31 cellular contexts compared by ENCODE assay signal in the genomic region with DNA sequence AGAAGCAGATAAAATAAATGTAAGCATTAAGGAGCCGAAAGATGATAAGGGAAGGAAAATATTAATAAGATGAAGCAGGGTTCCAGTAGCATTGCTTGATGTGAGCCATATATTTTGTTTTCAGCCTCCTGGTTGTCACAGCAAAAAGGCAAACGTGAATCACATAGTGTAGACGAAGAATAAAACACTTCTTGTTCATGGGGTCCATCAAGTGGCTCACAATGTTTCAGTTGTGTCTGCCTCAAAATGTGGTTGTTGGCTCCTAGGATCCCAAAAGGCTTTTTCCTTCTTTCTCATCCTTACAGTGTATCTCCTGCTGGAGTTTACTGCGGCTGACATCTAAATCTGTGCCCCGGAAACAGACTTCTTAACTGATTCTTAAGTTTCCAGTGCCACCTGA.
"Had no signal": no experiment of that assay in that cellular context is flagged by ENCODE, and none has a peak within 500 bp of the region (broad histone marks: within the 10 kb centered on the region; RNA-seq: fewer than 3 reads in every experiment).

No MANE protein-coding gene starts in this region.

- H3K27ac Mint-ChIP-seq: activated CD4-positive, alpha-beta T cell treated with anti-CD3 and anti-CD28 coated beads, Interleukin-2, amount 10 ng/mL, durations not matched to agents 24 days and 14 days; activated CD8-positive, alpha-beta T cell treated with anti-CD3 and anti-CD28 coated beads for 36 hours; activated naive CD4-positive, alpha-beta T cell treated with anti-CD3 and anti-CD28 coated beads, Interleukin-2, amount 50 U/mL, for 24 hours; activated naive CD8-positive, alpha-beta T cell treated with anti-CD3 and anti-CD28 coated beads, Interleukin-2, amount 50 U/mL, for 24 hours; activated T-helper 2 cell treated with anti-CD3 and anti-CD28 coated beads, Interferon-gamma antibody, Interleukin-2, Interleukin-4, amounts not matched to agents 10 μg/mL and 5 μg/mL and 100 μg/mL, durations not matched to agents 14 hours and 24 hours and 36 hours; naive B cell; stimulated activated effector memory CD8-positive, alpha-beta T cell treated with anti-CD3 and anti-CD28 coated beads, Interleukin-12 subunit alpha, Interleukin-12 subunit beta, amount 100 ng/mL, for 72 hours; stimulated activated naive CD8-positive, alpha-beta T cell treated with anti-CD3 and anti-CD28 coated beads, Interleukin-15, Interleukin-2, amounts not matched to agents 100 ng/mL and 50 ng/mL, for 24 hours; T-helper 1 cell treated with Interleukin-12 subunit alpha and Interleukin-12 subunit beta and Interleukin-4 antibody, amounts not matched to agents 30 μg/mL and 1 μg/mL, for 36 hours; type B pancreatic cell had no signal

- FAIRE-seq: bronchial epithelial cell, endometrium, TTC549 had no signal

- H3K4me1 Mint-ChIP-seq: activated naive CD8-positive, alpha-beta T cell treated with anti-CD3 and anti-CD28 coated beads, Interleukin-2, amount 50 U/mL, for 24 hours; central memory CD8-positive, alpha-beta T cell; naive B cell; stimulated activated effector memory CD8-positive, alpha-beta T cell treated with anti-CD3 and anti-CD28 coated beads, Interleukin-12 subunit alpha, Interleukin-12 subunit beta, amount 100 ng/mL, for 72 hours had no signal

- H3K4me3 ChIP-seq: gastrocnemius medialis, skin epidermis, thoracic aorta, uterus had no signal

- DNase-seq: activated CD4-positive, alpha-beta T cell treated with anti-CD3 and anti-CD28 coated beads, Interleukin-2, amount 10 ng/mL, durations not matched to agents 24 days and 14 days; activated CD4-positive, CD25-positive, alpha-beta regulatory T cell treated with anti-CD3 and anti-CD28 coated beads, Interleukin-2, amount 50 U/mL, for 72 hours; activated CD8-positive, alpha-beta T cell treated with anti-CD3 and anti-CD28 coated beads for 36 hours; activated naive CD8-positive, alpha-beta T cell treated with anti-CD3 and anti-CD28 coated beads, Interleukin-2, amount 50 U/mL, for 24 hours; activated T-cell treated with anti-CD3 and anti-CD28 coated beads, Interleukin-2, amount 50 U/mL, for 48 hours; amygdala; effector CD8-positive, alpha-beta T cell; gastrocnemius medialis; glutamatergic neuron; islet precursor cell; left ventricle myocardium superior; naive B cell; stimulated activated CD4-positive, alpha-beta T cell treated with anti-CD3 and anti-CD28 coated beads, Interleukin-4, amount 100 ng/mL, for 24 hours; SW 1271; T-helper 9 cell; uterus; WERI-Rb-1 had no signal

- H3K36me3 ChIP-seq: uterus had no signal

- H3K27ac ChIP-seq: thoracic aorta, WERI-Rb-1 had no signal

- H3K27me3 ChIP-seq: gastrocnemius medialis, uterus had no signal

- ATAC-seq: activated CD8-positive, alpha-beta T cell treated with anti-CD3 and anti-CD28 coated beads for 36 hours; activated naive CD8-positive, alpha-beta T cell treated with anti-CD3 and anti-CD28 coated beads, Interleukin-2, amount 50 U/mL, for 24 hours; gastrocnemius medialis; left ventricle myocardium superior; sciatic nerve; stimulated activated effector memory CD8-positive, alpha-beta T cell treated with anti-CD3 and anti-CD28 coated beads, Interleukin-12 subunit alpha, Interleukin-12 subunit beta, amount 100 ng/mL, for 72 hours had no signal

- H3K27me3 Mint-ChIP-seq: activated CD4-positive, alpha-beta T cell treated with anti-CD3 and anti-CD28 coated beads, Interleukin-2, amount 10 ng/mL, durations not matched to agents 24 days and 14 days; activated CD8-positive, alpha-beta T cell treated with anti-CD3 and anti-CD28 coated beads for 36 hours; activated naive CD4-positive, alpha-beta T cell treated with anti-CD3 and anti-CD28 coated beads, Interleukin-2, amount 50 U/mL, for 24 hours; activated naive CD8-positive, alpha-beta T cell treated with anti-CD3 and anti-CD28 coated beads, Interleukin-2, amount 50 U/mL, for 24 hours; central memory CD8-positive, alpha-beta T cell; naive B cell; stimulated activated naive CD8-positive, alpha-beta T cell treated with anti-CD3 and anti-CD28 coated beads, Interleukin-15, Interleukin-2, amounts not matched to agents 100 ng/mL and 50 ng/mL, for 24 hours; type B pancreatic cell had no signal

- H3K9me3 Mint-ChIP-seq: activated CD4-positive, alpha-beta T cell treated with anti-CD3 and anti-CD28 coated beads, Interleukin-2, amount 10 ng/mL, durations not matched to agents 24 days and 14 days; activated CD8-positive, alpha-beta T cell treated with anti-CD3 and anti-CD28 coated beads for 36 hours; activated naive CD4-positive, alpha-beta T cell treated with anti-CD3 and anti-CD28 coated beads, Interleukin-2, amount 50 U/mL, for 24 hours; activated naive CD8-positive, alpha-beta T cell treated with anti-CD3 and anti-CD28 coated beads, Interleukin-2, amount 50 U/mL, for 24 hours; activated T-helper 2 cell treated with anti-CD3 and anti-CD28 coated beads, Interferon-gamma antibody, Interleukin-2, Interleukin-4, amounts not matched to agents 10 μg/mL and 5 μg/mL and 100 μg/mL, durations not matched to agents 14 hours and 24 hours and 36 hours; central memory CD8-positive, alpha-beta T cell; naive B cell; neural crest cell; stimulated activated effector memory CD8-positive, alpha-beta T cell treated with anti-CD3 and anti-CD28 coated beads, Interleukin-12 subunit alpha, Interleukin-12 subunit beta, amount 100 ng/mL, for 72 hours; stimulated activated naive CD8-positive, alpha-beta T cell treated with anti-CD3 and anti-CD28 coated beads, Interleukin-15, Interleukin-2, amounts not matched to agents 100 ng/mL and 50 ng/mL, for 24 hours; T-helper 1 cell treated with Interleukin-12 subunit alpha and Interleukin-12 subunit beta and Interleukin-4 antibody, amounts not matched to agents 30 μg/mL and 1 μg/mL, for 36 hours; type B pancreatic cell had no signal

- H3K9me3 ChIP-seq: gastrocnemius medialis, thoracic aorta, uterus had no signal

- H3K4me3 Mint-ChIP-seq: activated CD4-positive, alpha-beta T cell treated with anti-CD3 and anti-CD28 coated beads, Interleukin-2, amount 10 ng/mL, durations not matched to agents 24 days and 14 days; activated CD8-positive, alpha-beta T cell treated with anti-CD3 and anti-CD28 coated beads for 36 hours; activated naive CD4-positive, alpha-beta T cell treated with anti-CD3 and anti-CD28 coated beads, Interleukin-2, amount 50 U/mL, for 24 hours; activated naive CD8-positive, alpha-beta T cell treated with anti-CD3 and anti-CD28 coated beads, Interleukin-2, amount 50 U/mL, for 24 hours; central memory CD8-positive, alpha-beta T cell; naive B cell; neural crest cell; stimulated activated effector memory CD8-positive, alpha-beta T cell treated with anti-CD3 and anti-CD28 coated beads, Interleukin-12 subunit alpha, Interleukin-12 subunit beta, amount 100 ng/mL, for 72 hours; stimulated activated naive CD8-positive, alpha-beta T cell treated with anti-CD3 and anti-CD28 coated beads, Interleukin-15, Interleukin-2, amounts not matched to agents 100 ng/mL and 50 ng/mL, for 24 hours; T-helper 1 cell treated with Interleukin-12 subunit alpha and Interleukin-12 subunit beta and Interleukin-4 antibody, amounts not matched to agents 30 μg/mL and 1 μg/mL, for 36 hours; type B pancreatic cell had no signal
